ENCODE assay signal across 8 cellular contexts in the genomic region with DNA sequence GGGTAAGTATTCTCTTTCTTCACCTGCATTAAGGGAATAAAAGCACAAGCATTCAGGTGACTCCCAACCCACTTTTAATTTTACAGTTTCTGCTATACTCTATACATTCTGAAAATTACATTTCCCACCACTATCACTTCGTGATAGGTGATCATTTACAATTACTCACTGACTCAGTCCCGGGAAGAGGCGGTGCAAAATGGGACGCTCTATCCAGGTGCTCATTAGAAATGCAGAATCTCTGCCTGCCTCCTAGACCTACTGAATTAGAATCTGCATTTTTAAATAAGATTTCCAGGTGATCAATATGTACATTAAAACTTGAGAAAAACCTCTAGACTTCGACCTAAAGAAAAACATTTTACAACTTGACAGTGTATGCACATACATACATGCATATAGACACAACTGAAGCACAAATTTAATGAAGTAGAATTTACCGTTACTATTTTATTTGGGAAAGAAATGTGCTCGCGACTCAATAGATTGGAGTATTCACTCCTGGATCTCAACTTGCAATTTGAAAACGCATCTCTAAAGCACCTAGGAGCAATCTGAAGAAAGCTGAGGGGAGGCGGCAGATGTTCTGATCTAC. TPM values are rescaled to one million over a fixed set of nuclear protein-coding genes. Genes with fewer than 3 reads are reported as not detected.
DNase-seq lines count a peak whose midpoint lies in the region; ATAC-seq and TF ChIP-seq lines count a peak whose summit lies in the region.

No MANE protein-coding gene starts in this region.

- peaks cover 34% of the 10 kb centered on the region for H3K4me1 ChIP-seq in foreskin keratinocyte

- H3K9me3 ChIP-seq in WERI-Rb-1 (ENCODE audit: severe bottlenecking), result no peaks in the 10 kb centered on the region

- DNase-seq in WERI-Rb-1 (no peak), foreskin keratinocyte (no peak), retinal pigment epithelial cell (ENCODE audit: low read depth) (no peak), COR-L47 (lab: John Stamatoyannopoulos, UW) (no peak), Kasumi-1 (lab: John Stamatoyannopoulos, UW) (no peak), cortex of kidney (lab: John Stamatoyannopoulos, UW) (no peak)
- DNase-seq in stimulated activated CD4-positive, alpha-beta T cell treated with anti-CD3 and anti-CD28 coated beads, Interleukin-1b, Interleukin-23, amount 100 ng/mL, for 48 hours, result no peak

- H3K4me3 ChIP-seq in WERI-Rb-1 (ENCODE audit: low read depth, low read length) (peak overlapping the region; percentile 69), retinal pigment epithelial cell (ENCODE audit: low read length) (peak overlapping the region; percentile 75)

- ATAC-seq in GM19328 (IDR thresholded peaks at IDR 0.05; ENCODE audit: unreplicated experiment) (peak; percentile 2), foreskin keratinocyte (peak; percentile 56)

- H3K27ac ChIP-seq in WERI-Rb-1 (no peak overlapping the region), foreskin keratinocyte (peak overlapping the region; percentile 66)

- TF ChIP-seq CTCF in WERI-Rb-1 (IDR thresholded peaks at IDR 0.05; ENCODE audit: low read depth, low read length), result no peak
- TF ChIP-seq CTCF in foreskin keratinocyte (conservative IDR thresholded peaks at IDR 0.05), result no peak
- TF ChIP-seq CTCF in retinal pigment epithelial cell (conservative IDR thresholded peaks at IDR 0.05; ENCODE audit: low read depth, low read length), result no peak

- H3K27me3 ChIP-seq in WERI-Rb-1 (ENCODE audit: insufficient read depth, low read depth, severe bottlenecking) (peaks cover 13% of the 10 kb centered on the region), foreskin keratinocyte (no peaks in the 10 kb centered on the region)

- no peaks in the 10 kb centered on the region for H3K36me3 ChIP-seq in WERI-Rb-1

RNA-seq across cellular contexts. Expression of a gene that starts 0.6 kb away (rescaled TPM):
- total RNA-seq in foreskin keratinocyte, result 125 TPM in 2 replicates
- 38.6 and 47.4 TPM in 2 replicates for polyA plus RNA-seq in foreskin keratinocyte
